14 cellular contexts compared by ENCODE assay signal in genomic region chr3:100913870-100914654, GRCh38.
DNase-seq lines count a peak whose midpoint lies in the region; ATAC-seq and TF ChIP-seq lines count a peak whose summit lies in the region.
"Had no signal": no experiment of that assay in that cellular context is flagged by ENCODE, and none has a peak within 500 bp of the region (broad histone marks: within the 10 kb centered on the region; RNA-seq: fewer than 3 reads in every experiment).

No MANE protein-coding gene starts in this region.

- WGBS in lung, 2 donors, result 87 to 91% methylated on average over 5 of the region's 5 CpGs
- WGBS in testis, 2 donors, result 55 to 65% methylated on average over 5 of the region's 5 CpGs

- H3K27ac ChIP-seq in SK-N-MC, result peak overlapping the region; percentile 39; the same call in 1 of the 2 replicates
- H3K27ac ChIP-seq in lung (ENCODE audit: low read depth in 1 of 2, low read length in 1 of 2), result no peak overlapping the region
- H3K27ac ChIP-seq in testis, result peak overlapping the region in 1 of 2 donors; percentile 68
- H3K27ac ChIP-seq: BLaER1 treated with 17β-estradiol and CSF1 and Interleukin-3, amounts not matched to agents 10 nM and 100 nM had no signal

- H3K36me3 ChIP-seq in SK-N-MC (ENCODE audit: insufficient read depth, low read length) (no peaks in the 10 kb centered on the region), lung (ENCODE audit: control insufficient read depth in 2 of 2, insufficient read depth in 2 of 2, low read length in 2 of 2) (no peaks in the 10 kb centered on the region), testis (ENCODE audit: low read depth, missing control alignments) (no peaks in the 10 kb centered on the region)
- H3K36me3 ChIP-seq: BLaER1 treated with 17β-estradiol and CSF1 and Interleukin-3, amounts not matched to agents 10 nM and 100 nM had no signal

- H3K4me3 ChIP-seq in SK-N-MC (no peak overlapping the region), fibroblast of pulmonary artery (replicated peaks; ENCODE audit: low read depth, low read length) (no peak overlapping the region), lung (no peak overlapping the region), testis (no peak overlapping the region)
- H3K4me3 ChIP-seq: BLaER1 treated with 17β-estradiol and CSF1 and Interleukin-3, amounts not matched to agents 10 nM and 100 nM had no signal

- H3K4me1 ChIP-seq in lung (ENCODE audit: control insufficient read depth in 2 of 2, insufficient read depth in 2 of 2, low read length in 2 of 2) (no peaks in the 10 kb centered on the region), testis (peaks cover 3% of the 10 kb centered on the region)

- intact Hi-C loops in testis (cut with DNase I; ENCODE audit: low total_unique reads), result no loop called here

- no peak for TF ChIP-seq CTCF in fibroblast of pulmonary artery (IDR thresholded peaks at IDR 0.05; ENCODE audit: low read length, missing control alignments)
- TF ChIP-seq CTCF in lung (IDR thresholded peaks at IDR 0.05; ENCODE audit: control extremely low read depth, extremely low read depth), result no peak
- no peak for TF ChIP-seq CTCF in testis (IDR thresholded peaks at IDR 0.05)

- H3K27me3 ChIP-seq in lung (ENCODE audit: control insufficient read depth, insufficient read depth) (no peaks in the 10 kb centered on the region), testis (no peaks in the 10 kb centered on the region)
- H3K27me3 ChIP-seq: BLaER1 treated with 17β-estradiol and CSF1 and Interleukin-3, amounts not matched to agents 10 nM and 100 nM had no signal

- no peaks in the 10 kb centered on the region for H3K9me3 ChIP-seq in SK-N-MC (ENCODE audit: low read depth, low read length)
- no peaks in the 10 kb centered on the region for H3K9me3 ChIP-seq in lung (ENCODE audit: control insufficient read depth in 2 of 2, insufficient read depth in 1 of 2, low read length in 1 of 2)
- H3K9me3 ChIP-seq in testis, result no peaks in the 10 kb centered on the region
- H3K9me3 ChIP-seq: BLaER1 treated with 17β-estradiol and CSF1 and Interleukin-3, amounts not matched to agents 10 nM and 100 nM had no signal

- ATAC-seq in lung (ENCODE audit: insufficient read depth, low FRiP score) (no peak), GM18867 (IDR thresholded peaks at IDR 0.05; ENCODE audit: unreplicated experiment) (no peak)
- ATAC-seq: left colon had no signal

- no peak for TF ChIP-seq POLR2A in testis (IDR thresholded peaks at IDR 0.05)

- DNase-seq in SK-N-MC (ENCODE audit: low read depth, low spot score), result peak; percentile 37
- DNase-seq in fibroblast of pulmonary artery (ENCODE audit: low read depth), result peak; percentile 73
- peak; percentile 30 for DNase-seq in lung (ENCODE audit: low spot score)
- DNase-seq in testis, result peak; percentile 84
- no peak for DNase-seq in NK-92 treated with Interleukin-12 subunit alpha and Interleukin-12 subunit beta, amount 100 ng/mL, for 24 hours (lab: John Stamatoyannopoulos, UW)
- DNase-seq in NCI-H2029 treated with DMSO at 0.1 percent for 48 hours (lab: John Stamatoyannopoulos, UW), result no peak
- DNase-seq in SW480 (ENCODE audit: low spot score), result no peak
- DNase-seq: activated naive CD4-positive, alpha-beta T cell treated with anti-CD3 and anti-CD28 coated beads, Interleukin-2, amount 50 U/mL, for 16 hours; H9; left colon; NCI-H226; stimulated activated CD4-positive, alpha-beta T cell treated with anti-CD3 and anti-CD28 coated beads, Interleukin-15, amount 100 ng/mL, for 24 hours had no signal

- no peak overlapping the region for H3K9ac ChIP-seq in SK-N-MC (ENCODE audit: insufficient read length)
- H3K9ac ChIP-seq: BLaER1 treated with 17β-estradiol and CSF1 and Interleukin-3, amounts not matched to agents 10 nM and 100 nM had no signal

Comparison
In these comparisons a context has a peak if more than half of its experiments do, and no peak if none do; other contexts are left out.
1. DNase-seq: peak in SK-N-MC (single experiment), fibroblast of pulmonary artery (single experiment), lung (single experiment) and testis (single experiment); none in NK-92 treated with Interleukin-12 subunit alpha and Interleukin-12 subunit beta, amount 100 ng/mL, for 24 hours (single experiment), NCI-H2029 treated with DMSO at 0.1 percent for 48 hours (single experiment) and SW480 (single experiment).